Comparison of ENCODE assay signal across 8 cellular contexts in the genomic region with DNA sequence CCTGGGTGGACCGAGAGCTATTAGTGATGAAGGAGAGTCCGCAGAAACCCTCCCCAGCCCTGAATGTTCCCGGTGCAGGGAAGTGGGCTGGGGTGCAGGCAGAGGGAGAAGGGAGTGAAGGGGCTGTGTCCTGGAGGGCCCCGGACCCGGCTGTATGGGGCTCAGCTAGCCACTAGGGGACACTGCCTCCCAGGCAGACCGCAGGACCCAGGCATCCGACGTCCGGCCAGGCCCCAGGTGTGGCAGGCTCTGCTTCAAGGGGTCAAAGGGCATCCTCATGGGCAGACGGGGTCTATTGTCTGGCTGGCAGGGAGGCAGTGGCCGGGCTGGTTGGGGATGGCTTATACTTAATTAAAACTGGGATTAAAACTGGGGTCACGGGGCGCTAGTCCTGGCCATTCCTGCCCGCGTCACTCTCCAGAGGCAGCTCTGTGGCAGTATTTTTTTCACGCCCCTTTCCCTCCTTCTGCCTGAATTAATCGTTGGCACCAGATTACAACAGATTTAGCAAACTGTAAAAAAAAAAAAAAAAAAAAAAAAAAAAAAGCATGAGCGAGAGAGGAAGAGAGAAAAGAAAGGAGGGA. TPM values are rescaled to one million over a fixed set of nuclear protein-coding genes. Genes with fewer than 3 reads are reported as not detected.
DNase-seq lines count a peak whose midpoint lies in the region; ATAC-seq and TF ChIP-seq lines count a peak whose summit lies in the region.

No MANE protein-coding gene starts in this region.

- POLR2A ChIA-PET in PC-9 (lab: Charles Lee; ENCODE audit: unreplicated experiment) = interaction anchor here (0.6 kb wide), 1 partner anchor 39 kb away, joined by 3 read pairs; no protein-coding TSS in a partner anchor

- CTCF ChIA-PET in PC-9 (lab: Charles Lee) = interaction anchor here (0.7 kb wide), 1 partner anchor 86 kb away, joined by 11 read pairs; no protein-coding TSS in a partner anchor

- H3K9me3 ChIP-seq in PC-9 (ENCODE audit: insufficient read depth, low read depth) = no peaks in the 10 kb centered on the region
- no peaks in the 10 kb centered on the region for H3K9me3 ChIP-seq in psoas muscle

- intact Hi-C loops in PC-9 (cut with micrococcal nuclease; ENCODE audit: unreplicated experiment) = no loop called here
- intact Hi-C loops in psoas muscle (cut with DNase I) = no loop called here

- peaks cover 39% of the 10 kb centered on the region for H4K20me1 ChIP-seq in PC-9 (ENCODE audit: insufficient read depth)

- H3K36me3 ChIP-seq in PC-9 (ENCODE audit: low read depth) (no peaks in the 10 kb centered on the region), psoas muscle (ENCODE audit: insufficient read depth in 1 of 2, low read depth in 1 of 2) (no peaks in the 10 kb centered on the region)

- H3K4me1 ChIP-seq in PC-9 (replicated peaks; ENCODE audit: insufficient read depth) (no peaks in the 10 kb centered on the region), psoas muscle (peaks cover 15% of the 10 kb centered on the region)

- H3K27me3 ChIP-seq in PC-9 (ENCODE audit: insufficient read depth, low read depth) = no peaks in the 10 kb centered on the region
- H3K27me3 ChIP-seq in psoas muscle (ENCODE audit: insufficient read depth in 3 of 3, low read length in 2 of 3) = no peaks in the 10 kb centered on the region

- no peak overlapping the region for H3K4me3 ChIP-seq in PC-9
- H3K4me3 ChIP-seq in fibroblast of mammary gland (ENCODE audit: control insufficient read depth, low read depth, low read length) = no peak overlapping the region
- H3K4me3 ChIP-seq in psoas muscle = no peak overlapping the region

- no peak overlapping the region for H2AFZ ChIP-seq in PC-9

- H3K27ac ChIP-seq in PC-9 = no peak overlapping the region
- H3K27ac ChIP-seq in psoas muscle = no peak overlapping the region

- ATAC-seq in psoas muscle (no peak), HG03175 (IDR thresholded peaks at IDR 0.05; ENCODE audit: unreplicated experiment) (no peak)

- no peaks in the 10 kb centered on the region for H3K79me2 ChIP-seq in PC-9 (ENCODE audit: low read depth)

- 65 to 75% (median 74%) methylated on average over 17 to 18 of the region's 18 CpGs for WGBS in psoas muscle, 3 donors

- TF ChIP-seq CTCF in GM13977 (IDR thresholded peaks at IDR 0.05; ENCODE audit: extremely low read depth, insufficient read depth, missing control alignments) (peak; percentile 37), PC-9 (conservative IDR thresholded peaks at IDR 0.05) (peak; percentile 60), fibroblast of mammary gland (conservative IDR thresholded peaks at IDR 0.05; ENCODE audit: control insufficient read depth, insufficient read depth, low read depth, low read length) (peak; percentile 24), psoas muscle (IDR thresholded peaks at IDR 0.05) (peak; percentile 32)

- H3F3A ChIP-seq in PC-9 (ENCODE audit: insufficient read depth, low read depth) = peaks cover 9% of the 10 kb centered on the region; the same call in 1 of the 2 replicates

- DNase-seq in GM13977 (ENCODE audit: low spot score) = no peak
- DNase-seq in PC-9 = no peak
- DNase-seq in fibroblast of mammary gland (ENCODE audit: low read depth) = no peak
- no peak for DNase-seq in psoas muscle
- DNase-seq in NCI-H2196 treated with DMSO at 0.1 percent for 48 hours (lab: John Stamatoyannopoulos, UW; ENCODE audit: unreplicated experiment) = no peak
- DNase-seq in activated T-cell treated with anti-CD3 and anti-CD28 coated beads for 4 hours = no peak
- DNase-seq in T1000 (lab: John Stamatoyannopoulos, UW) = no peak

- in situ Hi-C loops in GM13977 (cut with MboI; ENCODE audit: low pct_unique_long_range_greater_than_20kb, low sequenced_read_pairs, unreplicated experiment) = no loop called here

- H3K4me2 ChIP-seq in PC-9 = no peak overlapping the region

- no TSS peak for BruUV-seq in PC-9 (replicated peaks; lab: Mats Ljungman, UMichigan)

- no peaks in the 10 kb centered on the region for H3K9me2 ChIP-seq in PC-9 (ENCODE audit: insufficient read depth)

RNA-seq across cellular contexts. Expression of gene FLRT1, which starts 5.0 kb away (rescaled TPM):
- total RNA-seq in PC-9 (2021) = 0.25 and 0.44 TPM in 2 replicates
- under 1 TPM in 3 of 4 donors, not detected in 1; 0.08 to 0.10 (median 0.08) TPM for total RNA-seq in psoas muscle
- under 1 TPM in 2 of 3 donors, not detected in 1; 0.03 to 0.05 TPM for polyA plus RNA-seq in psoas muscle

RNA-seq across cellular contexts. Expression of gene OTUB1, which starts 54.5 kb away (rescaled TPM):
- total RNA-seq in PC-9 (2021) (105 and 119 TPM in 2 replicates), psoas muscle (10 to 100 TPM; 39.4 to 47.8 (median 40.8) TPM)
- polyA plus RNA-seq in psoas muscle = 10 to 100 TPM; 49.1 to 75.4 (median 72.7) TPM
